In the genomic region with DNA sequence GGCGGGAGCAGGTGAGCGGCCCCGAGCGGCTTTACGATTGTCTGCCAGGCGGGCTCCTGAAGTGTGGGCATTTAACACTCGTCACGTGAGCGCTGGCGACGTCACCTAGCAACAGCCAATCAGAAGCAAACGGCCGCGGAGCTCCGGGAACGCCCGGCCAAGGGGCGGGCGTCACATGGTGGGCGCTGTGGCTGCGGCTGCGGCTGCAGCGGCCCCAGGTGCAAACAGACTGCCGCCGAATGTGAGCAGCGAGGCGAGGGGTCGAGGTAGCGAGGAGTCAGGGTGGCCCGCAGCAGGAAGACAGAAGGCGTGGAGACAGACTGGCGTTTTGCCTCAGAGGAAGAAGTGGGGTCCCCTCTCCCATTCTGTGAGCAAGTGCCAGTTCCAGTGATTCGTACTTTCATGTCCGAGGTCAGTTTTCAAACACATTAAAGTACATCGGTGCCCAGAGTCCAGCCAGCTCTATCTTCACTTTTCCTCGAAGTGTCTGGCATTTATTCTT, we compare ENCODE assay signal across 1 cellular context.
TF ChIP-seq lines count a peak whose summit lies in the region.

TSS of gene DLX2 (minus strand) at position 43 of the 502 bp plus-strand sequence. CDS start 362 bp downstream, outside the sequence.

TF ChIP-seq in GM12878, 131 proteins besides CTCF, POLR2A, EP300 and RAD21 (continues in another document):
- TF ChIP-seq EGR1 (IDR thresholded peaks at IDR 0.05; ENCODE audit: borderline replicate concordance in 1 of 2, low read depth in 2 of 2, low read length in 2 of 2) (0 out of 3 replicates have a peak, but pooled peaks of 1 of the 2 experiments have one; percentile 22), MYC (IDR thresholded peaks at IDR 0.05; ENCODE audit: insufficient read depth, insufficient read length, insufficient replicate concordance, low read length, severe bottlenecking) (no peak), DPF2 (IDR thresholded peaks at IDR 0.05) (peak; percentile 54), CBX5 (IDR thresholded peaks at IDR 0.05; ENCODE audit: low read depth) (no peak), SIN3A (IDR thresholded peaks at IDR 0.05; ENCODE audit: low read depth, low read length) (peak; percentile 76), GATAD2B (conservative IDR thresholded peaks at IDR 0.05; ENCODE audit: low read depth) (0 out of 2 replicates have a peak, but pooled peaks have one; percentile 49), IRF3 (IDR thresholded peaks at IDR 0.05) (peak; percentile 43; the same call in 1 of the 2 replicates), BACH1 (IDR thresholded peaks at IDR 0.05; ENCODE audit: borderline replicate concordance) (no peak; the same call in 1 of the 2 replicates), STAT1 (conservative IDR thresholded peaks at IDR 0.05) (no peak), SMAD5 (IDR thresholded peaks at IDR 0.05; ENCODE audit: low read depth) (no peak), ZNF24 (IDR thresholded peaks at IDR 0.05) (no peak), RELB (IDR thresholded peaks at IDR 0.05; ENCODE audit: low read depth) (no peak), PKNOX1 (IDR thresholded peaks at IDR 0.05) (0 out of 2 replicates have a peak, but pooled peaks have one; percentile 31), CEBPZ (IDR thresholded peaks at IDR 0.05; ENCODE audit: low read depth, low read length) (no peak), HDGF (IDR thresholded peaks at IDR 0.05) (no peak), NFYA (IDR thresholded peaks at IDR 0.05; ENCODE audit: borderline replicate concordance, low read depth, low read length) (no peak; the same call in 1 of the 2 replicates), YY1 (IDR thresholded peaks at IDR 0.05; ENCODE audit: low read depth, low read length) (peak; percentile 20; the same call in 1 of the 2 replicates), MXI1 (IDR thresholded peaks at IDR 0.05; ENCODE audit: low read depth, low read length) (peak; percentile 77), BCLAF1 (IDR thresholded peaks at IDR 0.05) (no peak), TCF12 (IDR thresholded peaks at IDR 0.05; ENCODE audit: low read depth, low read length) (peak; percentile 55; the same call in 1 of the 2 replicates), HCFC1 (IDR thresholded peaks at IDR 0.05; ENCODE audit: low read length) (no peak), IKZF1 (conservative IDR thresholded peaks at IDR 0.05) (no peak), POU2F2 (IDR thresholded peaks at IDR 0.05; ENCODE audit: borderline replicate concordance, low read depth, low read length) (no peak), MEF2A (IDR thresholded peaks at IDR 0.05; ENCODE audit: insufficient read depth, low read depth, low read length) (no peak), SP1 (IDR thresholded peaks at IDR 0.05; ENCODE audit: low read depth, low read length) (peak; percentile 20), ZNF217 (IDR thresholded peaks at IDR 0.05) (no peak), SPI1 (IDR thresholded peaks at IDR 0.05; ENCODE audit: borderline replicate concordance, insufficient read depth, low read depth, low read length) (no peak)
- TF ChIP-seq, protein P1, sequence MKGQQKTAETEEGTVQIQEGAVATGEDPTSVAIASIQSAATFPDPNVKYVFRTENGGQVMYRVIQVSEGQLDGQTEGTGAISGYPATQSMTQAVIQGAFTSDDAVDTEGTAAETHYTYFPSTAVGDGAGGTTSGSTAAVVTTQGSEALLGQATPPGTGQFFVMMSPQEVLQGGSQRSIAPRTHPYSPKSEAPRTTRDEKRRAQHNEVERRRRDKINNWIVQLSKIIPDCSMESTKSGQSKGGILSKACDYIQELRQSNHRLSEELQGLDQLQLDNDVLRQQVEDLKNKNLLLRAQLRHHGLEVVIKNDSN (IDR thresholded peaks at IDR 0.05; ENCODE audit: borderline replicate concordance, extremely low read length, insufficient read depth, low read depth, low read length) = peak; percentile 87
- TF ChIP-seq, protein P2, sequence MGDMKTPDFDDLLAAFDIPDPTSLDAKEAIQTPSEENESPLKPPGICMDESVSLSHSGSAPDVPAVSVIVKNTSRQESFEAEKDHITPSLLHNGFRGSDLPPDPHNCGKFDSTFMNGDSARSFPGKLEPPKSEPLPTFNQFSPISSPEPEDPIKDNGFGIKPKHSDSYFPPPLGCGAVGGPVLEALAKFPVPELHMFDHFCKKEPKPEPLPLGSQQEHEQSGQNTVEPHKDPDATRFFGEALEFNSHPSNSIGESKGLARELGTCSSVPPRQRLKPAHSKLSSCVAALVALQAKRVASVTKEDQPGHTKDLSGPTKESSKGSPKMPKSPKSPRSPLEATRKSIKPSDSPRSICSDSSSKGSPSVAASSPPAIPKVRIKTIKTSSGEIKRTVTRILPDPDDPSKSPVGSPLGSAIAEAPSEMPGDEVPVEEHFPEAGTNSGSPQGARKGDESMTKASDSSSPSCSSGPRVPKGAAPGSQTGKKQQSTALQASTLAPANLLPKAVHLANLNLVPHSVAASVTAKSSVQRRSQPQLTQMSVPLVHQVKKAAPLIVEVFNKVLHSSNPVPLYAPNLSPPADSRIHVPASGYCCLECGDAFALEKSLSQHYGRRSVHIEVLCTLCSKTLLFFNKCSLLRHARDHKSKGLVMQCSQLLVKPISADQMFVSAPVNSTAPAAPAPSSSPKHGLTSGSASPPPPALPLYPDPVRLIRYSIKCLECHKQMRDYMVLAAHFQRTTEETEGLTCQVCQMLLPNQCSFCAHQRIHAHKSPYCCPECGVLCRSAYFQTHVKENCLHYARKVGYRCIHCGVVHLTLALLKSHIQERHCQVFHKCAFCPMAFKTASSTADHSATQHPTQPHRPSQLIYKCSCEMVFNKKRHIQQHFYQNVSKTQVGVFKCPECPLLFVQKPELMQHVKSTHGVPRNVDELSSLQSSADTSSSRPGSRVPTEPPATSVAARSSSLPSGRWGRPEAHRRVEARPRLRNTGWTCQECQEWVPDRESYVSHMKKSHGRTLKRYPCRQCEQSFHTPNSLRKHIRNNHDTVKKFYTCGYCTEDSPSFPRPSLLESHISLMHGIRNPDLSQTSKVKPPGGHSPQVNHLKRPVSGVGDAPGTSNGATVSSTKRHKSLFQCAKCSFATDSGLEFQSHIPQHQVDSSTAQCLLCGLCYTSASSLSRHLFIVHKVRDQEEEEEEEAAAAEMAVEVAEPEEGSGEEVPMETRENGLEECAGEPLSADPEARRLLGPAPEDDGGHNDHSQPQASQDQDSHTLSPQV (IDR thresholded peaks at IDR 0.05) = no peak
- TF ChIP-seq, protein P3, sequence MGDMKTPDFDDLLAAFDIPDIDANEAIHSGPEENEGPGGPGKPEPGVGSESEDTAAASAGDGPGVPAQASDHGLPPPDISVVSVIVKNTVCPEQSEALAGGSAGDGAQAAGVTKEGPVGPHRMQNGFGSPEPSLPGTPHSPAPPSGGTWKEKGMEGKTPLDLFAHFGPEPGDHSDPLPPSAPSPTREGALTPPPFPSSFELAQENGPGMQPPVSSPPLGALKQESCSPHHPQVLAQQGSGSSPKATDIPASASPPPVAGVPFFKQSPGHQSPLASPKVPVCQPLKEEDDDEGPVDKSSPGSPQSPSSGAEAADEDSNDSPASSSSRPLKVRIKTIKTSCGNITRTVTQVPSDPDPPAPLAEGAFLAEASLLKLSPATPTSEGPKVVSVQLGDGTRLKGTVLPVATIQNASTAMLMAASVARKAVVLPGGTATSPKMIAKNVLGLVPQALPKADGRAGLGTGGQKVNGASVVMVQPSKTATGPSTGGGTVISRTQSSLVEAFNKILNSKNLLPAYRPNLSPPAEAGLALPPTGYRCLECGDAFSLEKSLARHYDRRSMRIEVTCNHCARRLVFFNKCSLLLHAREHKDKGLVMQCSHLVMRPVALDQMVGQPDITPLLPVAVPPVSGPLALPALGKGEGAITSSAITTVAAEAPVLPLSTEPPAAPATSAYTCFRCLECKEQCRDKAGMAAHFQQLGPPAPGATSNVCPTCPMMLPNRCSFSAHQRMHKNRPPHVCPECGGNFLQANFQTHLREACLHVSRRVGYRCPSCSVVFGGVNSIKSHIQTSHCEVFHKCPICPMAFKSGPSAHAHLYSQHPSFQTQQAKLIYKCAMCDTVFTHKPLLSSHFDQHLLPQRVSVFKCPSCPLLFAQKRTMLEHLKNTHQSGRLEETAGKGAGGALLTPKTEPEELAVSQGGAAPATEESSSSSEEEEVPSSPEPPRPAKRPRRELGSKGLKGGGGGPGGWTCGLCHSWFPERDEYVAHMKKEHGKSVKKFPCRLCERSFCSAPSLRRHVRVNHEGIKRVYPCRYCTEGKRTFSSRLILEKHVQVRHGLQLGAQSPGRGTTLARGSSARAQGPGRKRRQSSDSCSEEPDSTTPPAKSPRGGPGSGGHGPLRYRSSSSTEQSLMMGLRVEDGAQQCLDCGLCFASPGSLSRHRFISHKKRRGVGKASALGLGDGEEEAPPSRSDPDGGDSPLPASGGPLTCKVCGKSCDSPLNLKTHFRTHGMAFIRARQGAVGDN (IDR thresholded peaks at IDR 0.05) = 0 out of 2 replicates have a peak, but pooled peaks have one; percentile 19
